In the genomic region with DNA sequence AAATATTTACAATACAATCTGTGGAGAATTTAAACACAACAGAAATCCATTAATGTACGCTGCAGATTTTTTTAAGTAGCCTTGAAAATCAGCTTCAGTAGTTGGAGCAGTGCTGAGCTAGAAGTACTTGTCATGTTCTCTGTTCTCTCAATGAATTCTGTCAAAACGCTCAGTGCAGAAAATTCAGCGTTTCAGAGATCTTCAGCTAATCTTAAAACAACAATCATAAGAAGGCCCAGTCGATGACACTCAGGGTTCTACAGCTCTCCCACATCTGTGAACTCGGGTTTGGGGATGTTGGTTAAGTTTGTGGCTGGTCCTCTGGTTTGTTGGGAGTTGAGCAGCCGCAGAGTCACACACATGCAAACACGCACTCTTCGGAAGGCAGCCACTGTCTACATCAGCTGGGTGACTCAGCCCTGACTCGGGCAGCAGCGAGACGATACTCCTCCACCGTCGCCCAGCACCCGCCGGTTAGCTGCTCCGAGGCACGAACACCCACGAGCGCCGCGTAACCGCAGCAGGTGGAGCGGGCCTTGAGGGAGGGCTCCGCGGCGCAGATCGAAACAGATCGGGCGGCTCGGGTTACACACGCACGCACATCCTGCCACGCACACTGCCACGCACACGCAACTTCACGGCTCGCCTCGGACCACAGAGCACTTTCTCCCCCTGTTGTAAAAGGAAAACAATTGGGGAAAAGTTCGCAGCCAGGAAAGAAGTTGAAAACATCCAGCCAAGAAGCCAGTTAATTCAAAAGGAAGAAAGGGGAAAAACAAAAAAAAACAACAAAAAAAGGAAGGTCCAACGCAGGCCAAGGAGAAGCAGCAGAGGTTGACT, we compare ENCODE assay signal across 1 cellular context.
TF ChIP-seq lines count a peak whose summit lies in the region.

No MANE protein-coding gene starts in this region.

TF ChIP-seq in HepG2, 621 proteins besides CTCF, POLR2A, EP300 and RAD21 (continued from another document and continues in another):
- TF ChIP-seq ZMYM4 (CRISPR knock-in tag; IDR thresholded peaks at IDR 0.05) (no peak; the same call in 1 of the 2 replicates), HOXA5 (CRISPR knock-in tag; IDR thresholded peaks at IDR 0.05) (no peak), ZNF747 (CRISPR knock-in tag; IDR thresholded peaks at IDR 0.05; ENCODE audit: borderline replicate concordance) (no peak), MIER3 (CRISPR knock-in tag; IDR thresholded peaks at IDR 0.05; ENCODE audit: borderline replicate concordance) (no peak), BCL6 (CRISPR knock-in tag; IDR thresholded peaks at IDR 0.05) (0 out of 2 replicates have a peak, but pooled peaks have one; percentile 13), ZNF777 (CRISPR knock-in tag; IDR thresholded peaks at IDR 0.05) (no peak), POLR2AphosphoS2 (IDR thresholded peaks at IDR 0.05; ENCODE audit: low read depth, low read length) (no peak), ATRX (CRISPR knock-in tag; IDR thresholded peaks at IDR 0.05; ENCODE audit: borderline replicate concordance) (no peak), ISX (CRISPR knock-in tag; conservative IDR thresholded peaks at IDR 0.05) (no peak), MEIS2 (CRISPR knock-in tag; IDR thresholded peaks at IDR 0.05) (no peak), ZNF7 (CRISPR knock-in tag; IDR thresholded peaks at IDR 0.05) (no peak), ZSCAN20 (CRISPR knock-in tag; IDR thresholded peaks at IDR 0.05; ENCODE audit: borderline replicate concordance) (no peak), ZNF264 (CRISPR knock-in tag; IDR thresholded peaks at IDR 0.05) (0 out of 2 replicates have a peak, but pooled peaks have one; percentile 1), RBAK (CRISPR knock-in tag; IDR thresholded peaks at IDR 0.05) (no peak), RFX1 (IDR thresholded peaks at IDR 0.05) (no peak), DPF2 (CRISPR knock-in tag; IDR thresholded peaks at IDR 0.05; ENCODE audit: borderline replicate concordance, low read depth) (no peak), ZBTB8A (CRISPR knock-in tag; IDR thresholded peaks at IDR 0.05; ENCODE audit: borderline replicate concordance, low read depth) (no peak), ZNF317 (CRISPR knock-in tag; IDR thresholded peaks at IDR 0.05) (no peak), ZNF605 (CRISPR knock-in tag; IDR thresholded peaks at IDR 0.05) (no peak), GATA4 (IDR thresholded peaks at IDR 0.05; ENCODE audit: borderline replicate concordance, low read depth) (no peak), THAP11 (CRISPR knock-in tag; IDR thresholded peaks at IDR 0.05) (no peak), SMARCE1 (IDR thresholded peaks at IDR 0.05; ENCODE audit: borderline replicate concordance) (no peak), BHLHE40 (IDR thresholded peaks at IDR 0.05; ENCODE audit: low read length) (0 out of 2 replicates have a peak, but pooled peaks have one; percentile 17), ISL2 (CRISPR knock-in tag; IDR thresholded peaks at IDR 0.05) (no peak), DNMT1 (CRISPR knock-in tag; IDR thresholded peaks at IDR 0.05) (no peak), PCBP2 (optimal IDR thresholded peaks at IDR 0.05; ENCODE audit: low read depth, low read length, poor library complexity, severe bottlenecking) (no peak), MED13 (CRISPR knock-in tag; IDR thresholded peaks at IDR 0.05) (no peak), YY1 (IDR thresholded peaks at IDR 0.05; ENCODE audit: insufficient read depth, insufficient replicate concordance, low read depth, low read length) (no peak), TBP (CRISPR knock-in tag; IDR thresholded peaks at IDR 0.05) (no peak), SIN3B (IDR thresholded peaks at IDR 0.05; ENCODE audit: low read length) (no peak), MXI1 (IDR thresholded peaks at IDR 0.05; ENCODE audit: borderline replicate concordance, low read depth, low read length) (peak; percentile 65; the same call in 1 of the 3 replicates)
- TF ChIP-seq, protein P1, sequence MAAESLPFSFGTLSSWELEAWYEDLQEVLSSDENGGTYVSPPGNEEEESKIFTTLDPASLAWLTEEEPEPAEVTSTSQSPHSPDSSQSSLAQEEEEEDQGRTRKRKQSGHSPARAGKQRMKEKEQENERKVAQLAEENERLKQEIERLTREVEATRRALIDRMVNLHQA (CRISPR knock-in tag; IDR thresholded peaks at IDR 0.05): no peak
- TF ChIP-seq, protein P2, sequence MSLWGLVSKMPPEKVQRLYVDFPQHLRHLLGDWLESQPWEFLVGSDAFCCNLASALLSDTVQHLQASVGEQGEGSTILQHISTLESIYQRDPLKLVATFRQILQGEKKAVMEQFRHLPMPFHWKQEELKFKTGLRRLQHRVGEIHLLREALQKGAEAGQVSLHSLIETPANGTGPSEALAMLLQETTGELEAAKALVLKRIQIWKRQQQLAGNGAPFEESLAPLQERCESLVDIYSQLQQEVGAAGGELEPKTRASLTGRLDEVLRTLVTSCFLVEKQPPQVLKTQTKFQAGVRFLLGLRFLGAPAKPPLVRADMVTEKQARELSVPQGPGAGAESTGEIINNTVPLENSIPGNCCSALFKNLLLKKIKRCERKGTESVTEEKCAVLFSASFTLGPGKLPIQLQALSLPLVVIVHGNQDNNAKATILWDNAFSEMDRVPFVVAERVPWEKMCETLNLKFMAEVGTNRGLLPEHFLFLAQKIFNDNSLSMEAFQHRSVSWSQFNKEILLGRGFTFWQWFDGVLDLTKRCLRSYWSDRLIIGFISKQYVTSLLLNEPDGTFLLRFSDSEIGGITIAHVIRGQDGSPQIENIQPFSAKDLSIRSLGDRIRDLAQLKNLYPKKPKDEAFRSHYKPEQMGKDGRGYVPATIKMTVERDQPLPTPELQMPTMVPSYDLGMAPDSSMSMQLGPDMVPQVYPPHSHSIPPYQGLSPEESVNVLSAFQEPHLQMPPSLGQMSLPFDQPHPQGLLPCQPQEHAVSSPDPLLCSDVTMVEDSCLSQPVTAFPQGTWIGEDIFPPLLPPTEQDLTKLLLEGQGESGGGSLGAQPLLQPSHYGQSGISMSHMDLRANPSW (CRISPR knock-in tag; IDR thresholded peaks at IDR 0.05; ENCODE audit: borderline replicate concordance): no peak
- TF ChIP-seq, protein P3, sequence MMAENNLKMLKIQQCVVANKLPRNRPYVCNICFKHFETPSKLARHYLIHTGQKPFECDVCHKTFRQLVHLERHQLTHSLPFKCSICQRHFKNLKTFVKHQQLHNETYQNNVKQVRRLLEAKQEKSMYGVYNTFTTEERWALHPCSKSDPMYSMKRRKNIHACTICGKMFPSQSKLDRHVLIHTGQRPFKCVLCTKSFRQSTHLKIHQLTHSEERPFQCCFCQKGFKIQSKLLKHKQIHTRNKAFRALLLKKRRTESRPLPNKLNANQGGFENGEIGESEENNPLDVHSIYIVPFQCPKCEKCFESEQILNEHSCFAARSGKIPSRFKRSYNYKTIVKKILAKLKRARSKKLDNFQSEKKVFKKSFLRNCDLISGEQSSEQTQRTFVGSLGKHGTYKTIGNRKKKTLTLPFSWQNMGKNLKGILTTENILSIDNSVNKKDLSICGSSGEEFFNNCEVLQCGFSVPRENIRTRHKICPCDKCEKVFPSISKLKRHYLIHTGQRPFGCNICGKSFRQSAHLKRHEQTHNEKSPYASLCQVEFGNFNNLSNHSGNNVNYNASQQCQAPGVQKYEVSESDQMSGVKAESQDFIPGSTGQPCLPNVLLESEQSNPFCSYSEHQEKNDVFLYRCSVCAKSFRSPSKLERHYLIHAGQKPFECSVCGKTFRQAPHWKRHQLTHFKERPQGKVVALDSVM (CRISPR knock-in tag; IDR thresholded peaks at IDR 0.05): no peak
- TF ChIP-seq, protein P4, sequence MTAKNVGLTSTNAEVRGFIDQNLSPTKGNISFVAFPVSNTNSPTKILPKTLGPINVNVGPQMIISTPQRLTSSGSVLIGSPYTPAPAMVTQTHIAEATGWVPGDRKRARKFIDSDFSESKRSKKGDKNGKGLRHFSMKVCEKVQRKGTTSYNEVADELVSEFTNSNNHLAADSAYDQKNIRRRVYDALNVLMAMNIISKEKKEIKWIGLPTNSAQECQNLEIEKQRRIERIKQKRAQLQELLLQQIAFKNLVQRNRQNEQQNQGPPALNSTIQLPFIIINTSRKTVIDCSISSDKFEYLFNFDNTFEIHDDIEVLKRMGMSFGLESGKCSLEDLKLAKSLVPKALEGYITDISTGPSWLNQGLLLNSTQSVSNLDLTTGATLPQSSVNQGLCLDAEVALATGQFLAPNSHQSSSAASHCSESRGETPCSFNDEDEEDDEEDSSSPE (CRISPR knock-in tag; IDR thresholded peaks at IDR 0.05): no peak
- TF ChIP-seq, protein P5, sequence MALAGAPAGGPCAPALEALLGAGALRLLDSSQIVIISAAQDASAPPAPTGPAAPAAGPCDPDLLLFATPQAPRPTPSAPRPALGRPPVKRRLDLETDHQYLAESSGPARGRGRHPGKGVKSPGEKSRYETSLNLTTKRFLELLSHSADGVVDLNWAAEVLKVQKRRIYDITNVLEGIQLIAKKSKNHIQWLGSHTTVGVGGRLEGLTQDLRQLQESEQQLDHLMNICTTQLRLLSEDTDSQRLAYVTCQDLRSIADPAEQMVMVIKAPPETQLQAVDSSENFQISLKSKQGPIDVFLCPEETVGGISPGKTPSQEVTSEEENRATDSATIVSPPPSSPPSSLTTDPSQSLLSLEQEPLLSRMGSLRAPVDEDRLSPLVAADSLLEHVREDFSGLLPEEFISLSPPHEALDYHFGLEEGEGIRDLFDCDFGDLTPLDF (CRISPR knock-in tag; IDR thresholded peaks at IDR 0.05): no peak
- TF ChIP-seq, protein P6, sequence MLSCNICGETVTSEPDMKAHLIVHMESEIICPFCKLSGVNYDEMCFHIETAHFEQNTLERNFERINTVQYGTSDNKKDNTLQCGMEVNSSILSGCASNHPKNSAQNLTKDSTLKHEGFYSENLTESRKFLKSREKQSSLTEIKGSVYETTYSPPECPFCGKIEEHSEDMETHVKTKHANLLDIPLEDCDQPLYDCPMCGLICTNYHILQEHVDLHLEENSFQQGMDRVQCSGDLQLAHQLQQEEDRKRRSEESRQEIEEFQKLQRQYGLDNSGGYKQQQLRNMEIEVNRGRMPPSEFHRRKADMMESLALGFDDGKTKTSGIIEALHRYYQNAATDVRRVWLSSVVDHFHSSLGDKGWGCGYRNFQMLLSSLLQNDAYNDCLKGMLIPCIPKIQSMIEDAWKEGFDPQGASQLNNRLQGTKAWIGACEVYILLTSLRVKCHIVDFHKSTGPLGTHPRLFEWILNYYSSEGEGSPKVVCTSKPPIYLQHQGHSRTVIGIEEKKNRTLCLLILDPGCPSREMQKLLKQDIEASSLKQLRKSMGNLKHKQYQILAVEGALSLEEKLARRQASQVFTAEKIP (CRISPR knock-in tag; IDR thresholded peaks at IDR 0.05; ENCODE audit: borderline replicate concordance): no peak
- TF ChIP-seq, protein P7, sequence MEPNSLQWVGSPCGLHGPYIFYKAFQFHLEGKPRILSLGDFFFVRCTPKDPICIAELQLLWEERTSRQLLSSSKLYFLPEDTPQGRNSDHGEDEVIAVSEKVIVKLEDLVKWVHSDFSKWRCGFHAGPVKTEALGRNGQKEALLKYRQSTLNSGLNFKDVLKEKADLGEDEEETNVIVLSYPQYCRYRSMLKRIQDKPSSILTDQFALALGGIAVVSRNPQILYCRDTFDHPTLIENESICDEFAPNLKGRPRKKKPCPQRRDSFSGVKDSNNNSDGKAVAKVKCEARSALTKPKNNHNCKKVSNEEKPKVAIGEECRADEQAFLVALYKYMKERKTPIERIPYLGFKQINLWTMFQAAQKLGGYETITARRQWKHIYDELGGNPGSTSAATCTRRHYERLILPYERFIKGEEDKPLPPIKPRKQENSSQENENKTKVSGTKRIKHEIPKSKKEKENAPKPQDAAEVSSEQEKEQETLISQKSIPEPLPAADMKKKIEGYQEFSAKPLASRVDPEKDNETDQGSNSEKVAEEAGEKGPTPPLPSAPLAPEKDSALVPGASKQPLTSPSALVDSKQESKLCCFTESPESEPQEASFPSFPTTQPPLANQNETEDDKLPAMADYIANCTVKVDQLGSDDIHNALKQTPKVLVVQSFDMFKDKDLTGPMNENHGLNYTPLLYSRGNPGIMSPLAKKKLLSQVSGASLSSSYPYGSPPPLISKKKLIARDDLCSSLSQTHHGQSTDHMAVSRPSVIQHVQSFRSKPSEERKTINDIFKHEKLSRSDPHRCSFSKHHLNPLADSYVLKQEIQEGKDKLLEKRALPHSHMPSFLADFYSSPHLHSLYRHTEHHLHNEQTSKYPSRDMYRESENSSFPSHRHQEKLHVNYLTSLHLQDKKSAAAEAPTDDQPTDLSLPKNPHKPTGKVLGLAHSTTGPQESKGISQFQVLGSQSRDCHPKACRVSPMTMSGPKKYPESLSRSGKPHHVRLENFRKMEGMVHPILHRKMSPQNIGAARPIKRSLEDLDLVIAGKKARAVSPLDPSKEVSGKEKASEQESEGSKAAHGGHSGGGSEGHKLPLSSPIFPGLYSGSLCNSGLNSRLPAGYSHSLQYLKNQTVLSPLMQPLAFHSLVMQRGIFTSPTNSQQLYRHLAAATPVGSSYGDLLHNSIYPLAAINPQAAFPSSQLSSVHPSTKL (CRISPR knock-in tag; IDR thresholded peaks at IDR 0.05): no peak
- TF ChIP-seq, protein P8, sequence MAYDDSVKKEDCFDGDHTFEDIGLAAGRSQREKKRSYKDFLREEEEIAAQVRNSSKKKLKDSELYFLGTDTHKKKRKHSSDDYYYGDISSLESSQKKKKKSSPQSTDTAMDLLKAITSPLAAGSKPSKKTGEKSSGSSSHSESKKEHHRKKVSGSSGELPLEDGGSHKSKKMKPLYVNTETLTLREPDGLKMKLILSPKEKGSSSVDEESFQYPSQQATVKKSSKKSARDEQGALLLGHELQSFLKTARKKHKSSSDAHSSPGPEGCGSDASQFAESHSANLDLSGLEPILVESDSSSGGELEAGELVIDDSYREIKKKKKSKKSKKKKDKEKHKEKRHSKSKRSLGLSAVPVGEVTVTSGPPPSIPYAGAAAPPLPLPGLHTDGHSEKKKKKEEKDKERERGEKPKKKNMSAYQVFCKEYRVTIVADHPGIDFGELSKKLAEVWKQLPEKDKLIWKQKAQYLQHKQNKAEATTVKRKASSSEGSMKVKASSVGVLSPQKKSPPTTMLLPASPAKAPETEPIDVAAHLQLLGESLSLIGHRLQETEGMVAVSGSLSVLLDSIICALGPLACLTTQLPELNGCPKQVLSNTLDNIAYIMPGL (CRISPR knock-in tag; IDR thresholded peaks at IDR 0.05; ENCODE audit: borderline replicate concordance in 1 of 2, low read depth in 1 of 2): no peak; a peak in 1 of 4 replicates
- TF ChIP-seq, protein P9, sequence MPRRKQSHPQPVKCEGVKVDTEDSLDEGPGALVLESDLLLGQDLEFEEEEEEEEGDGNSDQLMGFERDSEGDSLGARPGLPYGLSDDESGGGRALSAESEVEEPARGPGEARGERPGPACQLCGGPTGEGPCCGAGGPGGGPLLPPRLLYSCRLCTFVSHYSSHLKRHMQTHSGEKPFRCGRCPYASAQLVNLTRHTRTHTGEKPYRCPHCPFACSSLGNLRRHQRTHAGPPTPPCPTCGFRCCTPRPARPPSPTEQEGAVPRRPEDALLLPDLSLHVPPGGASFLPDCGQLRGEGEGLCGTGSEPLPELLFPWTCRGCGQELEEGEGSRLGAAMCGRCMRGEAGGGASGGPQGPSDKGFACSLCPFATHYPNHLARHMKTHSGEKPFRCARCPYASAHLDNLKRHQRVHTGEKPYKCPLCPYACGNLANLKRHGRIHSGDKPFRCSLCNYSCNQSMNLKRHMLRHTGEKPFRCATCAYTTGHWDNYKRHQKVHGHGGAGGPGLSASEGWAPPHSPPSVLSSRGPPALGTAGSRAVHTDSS (CRISPR knock-in tag; conservative IDR thresholded peaks at IDR 0.05): no peak
